In the genomic region with DNA sequence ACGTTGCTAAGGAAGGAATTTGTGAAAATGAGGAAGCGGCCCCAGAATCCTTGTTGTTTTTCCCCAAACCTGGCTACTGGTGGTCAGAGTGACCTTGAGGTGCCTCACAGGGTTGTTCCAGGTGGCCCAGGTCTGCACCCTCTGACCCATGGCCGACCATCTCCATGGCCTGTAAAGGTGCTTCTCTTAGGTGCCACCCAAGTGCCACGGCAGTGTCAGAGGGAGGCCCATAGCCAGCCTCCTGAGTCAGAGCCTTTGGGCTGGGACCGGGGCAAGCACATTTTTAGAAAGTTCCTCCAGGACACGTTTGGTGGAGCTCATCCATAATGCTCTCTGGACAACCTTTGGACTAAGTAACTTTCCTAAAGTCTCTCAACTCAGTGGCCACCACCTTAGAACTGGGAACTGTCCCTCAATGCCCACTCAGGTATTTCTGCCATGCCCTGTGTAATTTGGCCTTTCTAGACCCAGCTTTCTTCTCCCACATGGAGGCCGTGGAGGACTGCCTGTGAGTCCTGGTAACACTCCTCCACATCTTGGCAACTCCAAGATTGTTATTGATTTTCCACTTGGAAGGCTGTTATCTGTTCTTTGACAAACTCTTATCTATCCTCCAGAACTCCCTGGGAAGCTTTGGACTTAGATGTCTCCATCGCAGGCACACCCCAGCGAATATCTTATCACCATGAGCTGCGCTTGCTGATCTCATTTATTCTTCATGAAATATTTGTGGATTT, we compare ENCODE assay signal across 1 cellular context.
TF ChIP-seq lines count a peak whose summit lies in the region.

No MANE protein-coding gene starts in this region.

TF ChIP-seq in SK-N-SH treated with all-trans-retinoic acid at 6 μM for 48 hours, 23 proteins besides CTCF, POLR2A, EP300 and RAD21 (continued from another document):
- TF ChIP-seq, protein P1, sequence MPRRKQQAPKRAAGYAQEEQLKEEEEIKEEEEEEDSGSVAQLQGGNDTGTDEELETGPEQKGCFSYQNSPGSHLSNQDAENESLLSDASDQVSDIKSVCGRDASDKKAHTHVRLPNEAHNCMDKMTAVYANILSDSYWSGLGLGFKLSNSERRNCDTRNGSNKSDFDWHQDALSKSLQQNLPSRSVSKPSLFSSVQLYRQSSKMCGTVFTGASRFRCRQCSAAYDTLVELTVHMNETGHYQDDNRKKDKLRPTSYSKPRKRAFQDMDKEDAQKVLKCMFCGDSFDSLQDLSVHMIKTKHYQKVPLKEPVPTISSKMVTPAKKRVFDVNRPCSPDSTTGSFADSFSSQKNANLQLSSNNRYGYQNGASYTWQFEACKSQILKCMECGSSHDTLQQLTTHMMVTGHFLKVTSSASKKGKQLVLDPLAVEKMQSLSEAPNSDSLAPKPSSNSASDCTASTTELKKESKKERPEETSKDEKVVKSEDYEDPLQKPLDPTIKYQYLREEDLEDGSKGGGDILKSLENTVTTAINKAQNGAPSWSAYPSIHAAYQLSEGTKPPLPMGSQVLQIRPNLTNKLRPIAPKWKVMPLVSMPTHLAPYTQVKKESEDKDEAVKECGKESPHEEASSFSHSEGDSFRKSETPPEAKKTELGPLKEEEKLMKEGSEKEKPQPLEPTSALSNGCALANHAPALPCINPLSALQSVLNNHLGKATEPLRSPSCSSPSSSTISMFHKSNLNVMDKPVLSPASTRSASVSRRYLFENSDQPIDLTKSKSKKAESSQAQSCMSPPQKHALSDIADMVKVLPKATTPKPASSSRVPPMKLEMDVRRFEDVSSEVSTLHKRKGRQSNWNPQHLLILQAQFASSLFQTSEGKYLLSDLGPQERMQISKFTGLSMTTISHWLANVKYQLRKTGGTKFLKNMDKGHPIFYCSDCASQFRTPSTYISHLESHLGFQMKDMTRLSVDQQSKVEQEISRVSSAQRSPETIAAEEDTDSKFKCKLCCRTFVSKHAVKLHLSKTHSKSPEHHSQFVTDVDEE (CRISPR knock-in tag; IDR thresholded peaks at IDR 0.05), result no peak
- TF ChIP-seq ESRRG (CRISPR knock-in tag; IDR thresholded peaks at IDR 0.05), result no peak
- no peak for TF ChIP-seq ZFP3 (CRISPR knock-in tag; IDR thresholded peaks at IDR 0.05)
- TF ChIP-seq SNAI2 (CRISPR knock-in tag; IDR thresholded peaks at IDR 0.05), result no peak
- no peak for TF ChIP-seq CREB5 (CRISPR knock-in tag; IDR thresholded peaks at IDR 0.05; ENCODE audit: low read depth)
- TF ChIP-seq TCF4 (CRISPR knock-in tag; IDR thresholded peaks at IDR 0.05; ENCODE audit: borderline replicate concordance), result no peak
- TF ChIP-seq, protein P2, sequence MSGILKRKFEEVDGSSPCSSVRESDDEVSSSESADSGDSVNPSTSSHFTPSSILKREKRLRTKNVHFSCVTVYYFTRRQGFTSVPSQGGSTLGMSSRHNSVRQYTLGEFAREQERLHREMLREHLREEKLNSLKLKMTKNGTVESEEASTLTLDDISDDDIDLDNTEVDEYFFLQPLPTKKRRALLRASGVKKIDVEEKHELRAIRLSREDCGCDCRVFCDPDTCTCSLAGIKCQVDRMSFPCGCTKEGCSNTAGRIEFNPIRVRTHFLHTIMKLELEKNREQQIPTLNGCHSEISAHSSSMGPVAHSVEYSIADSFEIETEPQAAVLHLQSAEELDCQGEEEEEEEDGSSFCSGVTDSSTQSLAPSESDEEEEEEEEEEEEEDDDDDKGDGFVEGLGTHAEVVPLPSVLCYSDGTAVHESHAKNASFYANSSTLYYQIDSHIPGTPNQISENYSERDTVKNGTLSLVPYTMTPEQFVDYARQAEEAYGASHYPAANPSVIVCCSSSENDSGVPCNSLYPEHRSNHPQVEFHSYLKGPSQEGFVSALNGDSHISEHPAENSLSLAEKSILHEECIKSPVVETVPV (CRISPR knock-in tag; IDR thresholded peaks at IDR 0.05), result no peak
